35 cellular contexts compared by ENCODE assay signal in genomic region chr18:46313521-46313920, GRCh38.
"Had no signal": no experiment of that assay in that cellular context is flagged by ENCODE, and none has a peak within 500 bp of the region (broad histone marks: within the 10 kb centered on the region; RNA-seq: fewer than 3 reads in every experiment).

No MANE protein-coding gene starts in this region.

- ATAC-seq: activated CD4-positive, alpha-beta T cell treated with anti-CD3 and anti-CD28 coated beads for 36 hours; activated CD4-positive, CD25-positive, alpha-beta regulatory T cell treated with anti-CD3 and anti-CD28 coated beads, Interleukin-2, amount 50 U/mL, for 24 hours; activated naive CD8-positive, alpha-beta T cell treated with anti-CD3 and anti-CD28 coated beads, Interleukin-2, amount 50 U/mL, for 24 hours; activated T-cell treated with anti-CD3 and anti-CD28 coated beads, Interleukin-2, amount 50 U/mL, for 4 hours; activated T-cell treated with anti-CD3 and anti-CD28 coated beads, Interleukin-2, amount 50 U/mL, for 72 hours; activated T-helper 17 cell treated with anti-CD3 and anti-CD28 coated beads, Interleukin-2, amount 50 U/mL, for 72 hours; WTC11 had no signal

- H3K27ac Mint-ChIP-seq: activated CD4-positive, alpha-beta memory T cell treated with anti-CD3 and anti-CD28 coated beads, Interleukin-2, amount 10 ng/mL, durations not matched to agents 7 days and 5 days; activated CD4-positive, alpha-beta T cell treated with anti-CD3 and anti-CD28 coated beads for 36 hours; activated CD4-positive, alpha-beta T cell treated with anti-CD3 and anti-CD28 coated beads, Interleukin-2, amount 10 ng/mL, durations not matched to agents 7 days and 5 days; activated naive CD4-positive, alpha-beta T cell treated with anti-CD3 and anti-CD28 coated beads, Interleukin-2, amount 10 ng/mL, durations not matched to agents 7 days and 5 days; activated naive CD4-positive, alpha-beta T cell treated with anti-CD3 and anti-CD28 coated beads, Interleukin-2, amount 50 U/mL, for 24 hours; activated naive CD8-positive, alpha-beta T cell; activated naive CD8-positive, alpha-beta T cell treated with anti-CD3 and anti-CD28 coated beads, Interleukin-2, amount 10 ng/mL, durations not matched to agents 7 days and 5 days; activated naive CD8-positive, alpha-beta T cell treated with anti-CD3 and anti-CD28 coated beads, Interleukin-2, amount 50 U/mL, for 24 hours; activated T-cell treated with anti-CD3 and anti-CD28 coated beads, Interleukin-2, amount 50 U/mL, for 72 hours; activated T-helper 1 cell treated with anti-CD3 and anti-CD28 coated beads, Interleukin-12 subunit alpha, Interleukin-12 subunit beta, Interleukin-2, Interleukin-4 antibody, amounts not matched to agents 30 ng/mL and 10 ng/mL and 1 ng/mL, durations not matched to agents 14 hours and 24 hours and 36 hours; activated T-helper 17 cell treated with anti-CD3 and anti-CD28 coated beads, Interleukin-2, amount 50 U/mL, for 72 hours; brain; T-helper 1 cell treated with Interleukin-12 subunit alpha and Interleukin-12 subunit beta and Interleukin-4 antibody, amounts not matched to agents 30 μg/mL and 1 μg/mL, for 36 hours; T-helper 2 cell treated with Interferon-gamma antibody and Interleukin-4, amounts not matched to agents 5 μg/mL and 100 μg/mL, for 36 hours; WTC11 had no signal

- H3K36me3 ChIP-seq: ascending aorta, cardiac muscle cell had no signal

- H3K4me3 ChIP-seq: ascending aorta, cardiac muscle cell had no signal

- H3K4me3 Mint-ChIP-seq: activated CD4-positive, alpha-beta memory T cell treated with anti-CD3 and anti-CD28 coated beads, Interleukin-2, amount 10 ng/mL, durations not matched to agents 7 days and 5 days; activated CD4-positive, alpha-beta T cell treated with anti-CD3 and anti-CD28 coated beads for 36 hours; activated CD4-positive, alpha-beta T cell treated with anti-CD3 and anti-CD28 coated beads, Interleukin-2, amount 10 ng/mL, durations not matched to agents 7 days and 5 days; activated naive CD4-positive, alpha-beta T cell treated with anti-CD3 and anti-CD28 coated beads, Interleukin-2, amount 10 ng/mL, durations not matched to agents 7 days and 5 days; activated naive CD4-positive, alpha-beta T cell treated with anti-CD3 and anti-CD28 coated beads, Interleukin-2, amount 50 U/mL, for 24 hours; activated naive CD8-positive, alpha-beta T cell; activated naive CD8-positive, alpha-beta T cell treated with anti-CD3 and anti-CD28 coated beads, Interleukin-2, amount 10 ng/mL, durations not matched to agents 7 days and 5 days; activated naive CD8-positive, alpha-beta T cell treated with anti-CD3 and anti-CD28 coated beads, Interleukin-2, amount 50 U/mL, for 24 hours; activated T-cell treated with anti-CD3 and anti-CD28 coated beads, Interleukin-2, amount 50 U/mL, for 4 hours; activated T-cell treated with anti-CD3 and anti-CD28 coated beads, Interleukin-2, amount 50 U/mL, for 72 hours; activated T-helper 1 cell treated with anti-CD3 and anti-CD28 coated beads, Interleukin-12 subunit alpha, Interleukin-12 subunit beta, Interleukin-2, Interleukin-4 antibody, amounts not matched to agents 30 ng/mL and 10 ng/mL and 1 ng/mL, durations not matched to agents 14 hours and 24 hours and 36 hours; activated T-helper 17 cell treated with anti-CD3 and anti-CD28 coated beads, Interleukin-2, amount 50 U/mL, for 72 hours; brain; T-helper 1 cell treated with Interleukin-12 subunit alpha and Interleukin-12 subunit beta and Interleukin-4 antibody, amounts not matched to agents 30 μg/mL and 1 μg/mL, for 36 hours; T-helper 2 cell treated with Interferon-gamma antibody and Interleukin-4, amounts not matched to agents 5 μg/mL and 100 μg/mL, for 36 hours; WTC11 had no signal

- H3K27me3 ChIP-seq: ascending aorta, cardiac muscle cell had no signal

- H3K4me1 Mint-ChIP-seq: activated CD4-positive, alpha-beta memory T cell treated with anti-CD3 and anti-CD28 coated beads, Interleukin-2, amount 10 ng/mL, durations not matched to agents 7 days and 5 days; activated CD4-positive, alpha-beta T cell treated with anti-CD3 and anti-CD28 coated beads for 36 hours; activated CD4-positive, alpha-beta T cell treated with anti-CD3 and anti-CD28 coated beads, Interleukin-2, amount 10 ng/mL, durations not matched to agents 7 days and 5 days; activated naive CD4-positive, alpha-beta T cell treated with anti-CD3 and anti-CD28 coated beads, Interleukin-2, amount 10 ng/mL, durations not matched to agents 7 days and 5 days; activated naive CD4-positive, alpha-beta T cell treated with anti-CD3 and anti-CD28 coated beads, Interleukin-2, amount 50 U/mL, for 24 hours; activated naive CD8-positive, alpha-beta T cell treated with anti-CD3 and anti-CD28 coated beads, Interleukin-2, amount 10 ng/mL, durations not matched to agents 7 days and 5 days; activated naive CD8-positive, alpha-beta T cell treated with anti-CD3 and anti-CD28 coated beads, Interleukin-2, amount 50 U/mL, for 24 hours had no signal

- H3K27me3 Mint-ChIP-seq: activated CD4-positive, alpha-beta T cell treated with anti-CD3 and anti-CD28 coated beads for 36 hours; activated naive CD4-positive, alpha-beta T cell treated with anti-CD3 and anti-CD28 coated beads, Interleukin-2, amount 50 U/mL, for 24 hours; activated naive CD8-positive, alpha-beta T cell; activated naive CD8-positive, alpha-beta T cell treated with anti-CD3 and anti-CD28 coated beads, Interleukin-2, amount 50 U/mL, for 24 hours had no signal

- H3K4me1 ChIP-seq: ascending aorta had no signal

- H3K27ac ChIP-seq: ascending aorta, cardiac muscle cell, VCaP had no signal

- H3K9me3 Mint-ChIP-seq: activated CD4-positive, alpha-beta memory T cell treated with anti-CD3 and anti-CD28 coated beads, Interleukin-2, amount 10 ng/mL, durations not matched to agents 7 days and 5 days; activated CD4-positive, alpha-beta T cell treated with anti-CD3 and anti-CD28 coated beads, Interleukin-2, amount 10 ng/mL, durations not matched to agents 7 days and 5 days; activated naive CD4-positive, alpha-beta T cell treated with anti-CD3 and anti-CD28 coated beads, Interleukin-2, amount 10 ng/mL, durations not matched to agents 7 days and 5 days; activated naive CD4-positive, alpha-beta T cell treated with anti-CD3 and anti-CD28 coated beads, Interleukin-2, amount 50 U/mL, for 24 hours; activated naive CD8-positive, alpha-beta T cell treated with anti-CD3 and anti-CD28 coated beads, Interleukin-2, amount 10 ng/mL, durations not matched to agents 7 days and 5 days; activated naive CD8-positive, alpha-beta T cell treated with anti-CD3 and anti-CD28 coated beads, Interleukin-2, amount 50 U/mL, for 24 hours; activated T-cell treated with anti-CD3 and anti-CD28 coated beads, Interleukin-2, amount 50 U/mL, for 4 hours; activated T-cell treated with anti-CD3 and anti-CD28 coated beads, Interleukin-2, amount 50 U/mL, for 72 hours; activated T-helper 1 cell treated with anti-CD3 and anti-CD28 coated beads, Interleukin-12 subunit alpha, Interleukin-12 subunit beta, Interleukin-2, Interleukin-4 antibody, amounts not matched to agents 30 ng/mL and 10 ng/mL and 1 ng/mL, durations not matched to agents 14 hours and 24 hours and 36 hours; activated T-helper 17 cell treated with anti-CD3 and anti-CD28 coated beads, Interleukin-2, amount 50 U/mL, for 72 hours; T-helper 1 cell treated with Interleukin-12 subunit alpha and Interleukin-12 subunit beta and Interleukin-4 antibody, amounts not matched to agents 30 μg/mL and 1 μg/mL, for 36 hours; T-helper 2 cell treated with Interferon-gamma antibody and Interleukin-4, amounts not matched to agents 5 μg/mL and 100 μg/mL, for 36 hours; WTC11 had no signal

- H3K36me3 Mint-ChIP-seq: activated naive CD4-positive, alpha-beta T cell treated with anti-CD3 and anti-CD28 coated beads, Interleukin-2, amount 10 ng/mL, durations not matched to agents 7 days and 5 days; activated naive CD4-positive, alpha-beta T cell treated with anti-CD3 and anti-CD28 coated beads, Interleukin-2, amount 50 U/mL, for 24 hours; activated naive CD8-positive, alpha-beta T cell; activated naive CD8-positive, alpha-beta T cell treated with anti-CD3 and anti-CD28 coated beads, Interleukin-2, amount 10 ng/mL, durations not matched to agents 7 days and 5 days; brain; WTC11 had no signal

- DNase-seq: activated CD4-positive, alpha-beta memory T cell treated with anti-CD3 and anti-CD28 coated beads, Interleukin-2, amount 10 ng/mL, durations not matched to agents 7 days and 5 days; activated CD4-positive, alpha-beta T cell treated with anti-CD3 and anti-CD28 coated beads for 1 hour; activated CD4-positive, alpha-beta T cell treated with anti-CD3 and anti-CD28 coated beads for 36 hours; activated CD4-positive, alpha-beta T cell treated with anti-CD3 and anti-CD28 coated beads for 48 hours; activated CD4-positive, alpha-beta T cell treated with anti-CD3 and anti-CD28 coated beads, Interleukin-2, amount 10 ng/mL, durations not matched to agents 7 days and 5 days; activated CD4-positive, alpha-beta T cell treated with anti-CD3 and anti-CD28 coated beads, Interleukin-2, amount 50 U/mL, for 48 hours; activated CD4-positive, CD25-positive, alpha-beta regulatory T cell; activated CD8-positive, alpha-beta memory T cell treated with anti-CD3 and anti-CD28 coated beads, Interleukin-2, amount 50 U/mL, for 4 hours; activated effector memory CD4-positive, alpha-beta T cell treated with anti-CD3 and anti-CD28 coated beads, Interleukin-2, amount 50 U/mL, for 16 hours; activated naive CD4-positive, alpha-beta T cell treated with anti-CD3 and anti-CD28 coated beads, Interleukin-2, amount 10 ng/mL, durations not matched to agents 7 days and 5 days; activated naive CD4-positive, alpha-beta T cell treated with Interleukin-2 at 50 U/mL for 16 hours; activated naive CD8-positive, alpha-beta T cell treated with anti-CD3 and anti-CD28 coated beads, Interleukin-2, amount 10 ng/mL, durations not matched to agents 7 days and 5 days; activated naive CD8-positive, alpha-beta T cell treated with anti-CD3 and anti-CD28 coated beads, Interleukin-2, amount 50 U/mL, for 24 hours; activated T-cell treated with anti-CD3 and anti-CD28 coated beads for 4 hours; activated T-cell treated with anti-CD3 and anti-CD28 coated beads, Interleukin-2, amount 50 U/mL, for 1 hour; activated T-cell treated with anti-CD3 and anti-CD28 coated beads, Interleukin-2, amount 50 U/mL, for 4 hours; activated T-cell treated with anti-CD3 and anti-CD28 coated beads, Interleukin-2, amount 50 U/mL, for 72 hours; amygdala; anterior cingulate cortex; central memory CD4-positive, alpha-beta T cell; T-helper 1 cell; T-helper 2 cell; T-helper 9 cell had no signal

- H3K9me3 ChIP-seq: ascending aorta had no signal
